In genomic region chr20:57524511-57525176, GRCh38 we compare ENCODE assay signal across 20 cellular contexts. TPM values are rescaled to one million over a fixed set of nuclear protein-coding genes. Genes with fewer than 3 reads are reported as not detected.
A peak's percentile ranks its signal among the peaks of the same experiment; 100 is the strongest.
DNase-seq lines count a peak whose midpoint lies in the region; ATAC-seq and TF ChIP-seq lines count a peak whose summit lies in the region.
"Had no signal": no experiment of that assay in that cellular context is flagged by ENCODE, and none has a peak within 500 bp of the region (broad histone marks: within the 10 kb centered on the region; RNA-seq: fewer than 3 reads in every experiment).

Gene CTCFL (minus strand): TSS chr20:57525140. CDS start chr20:57524205, 935 bp downstream.

- H3K36me3 ChIP-seq in HEK293 (ENCODE audit: control insufficient read depth in 2 of 2, insufficient read depth in 1 of 2, low read length in 2 of 2) (no peaks in the 10 kb centered on the region), SK-N-MC (ENCODE audit: insufficient read depth, low read length) (no peaks in the 10 kb centered on the region), testis (ENCODE audit: low read depth, missing control alignments) (no peaks in the 10 kb centered on the region)
- H3K36me3 ChIP-seq: BLaER1 had no signal

- CTCF ChIA-PET in HEK293 (lab: Yijun Ruan, JAX), result no interaction called here

- peak within 1 kb of the TSS; percentile 32 for H3K9ac ChIP-seq in SK-N-MC (ENCODE audit: insufficient read length)
- H3K9ac ChIP-seq: BLaER1, KMS-11 had no signal

- no peak within 1 kb of the TSS for H3K27ac ChIP-seq in HEK293 (ENCODE audit: extremely low read depth, low read depth, low read length)
- peak within 1 kb of the TSS; percentile 88 for H3K27ac ChIP-seq in SK-N-MC
- no peak within 1 kb of the TSS for H3K27ac ChIP-seq in testis
- H3K27ac ChIP-seq: BLaER1, KMS-11 had no signal

- H3K9me3 ChIP-seq in HEK293 (ENCODE audit: control insufficient read depth, insufficient read depth, low read depth, low read length), result no peaks in the 10 kb centered on the region
- H3K9me3 ChIP-seq in SK-N-MC (ENCODE audit: low read depth, low read length), result no peaks in the 10 kb centered on the region
- H3K9me3 ChIP-seq in testis, result no peaks in the 10 kb centered on the region
- H3K9me3 ChIP-seq: BLaER1, Caco-2 had no signal

- WGBS in testis, 2 donors, result 69% methylated on average over 30 of the region's 43 CpGs; no CpG with 5 or more reads in 1 of the 2 donors

- intact Hi-C loops in testis (cut with DNase I; ENCODE audit: low total_unique reads), result no loop called here

- ATAC-seq in HG03135 (IDR thresholded peaks at IDR 0.05; ENCODE audit: unreplicated experiment) (no peak), HG03196 (IDR thresholded peaks at IDR 0.05; ENCODE audit: unreplicated experiment) (no peak)

- no peaks in the 10 kb centered on the region for H3K27me3 ChIP-seq in testis
- H3K27me3 ChIP-seq: BLaER1 had no signal

- no peaks in the 10 kb centered on the region for H3K4me1 ChIP-seq in HEK293 (ENCODE audit: control insufficient read depth, insufficient read depth, low read length)
- peaks cover 4% of the 10 kb centered on the region for H3K4me1 ChIP-seq in testis
- H3K4me1 ChIP-seq: Caco-2 had no signal

- TF ChIP-seq POLR2A in testis (IDR thresholded peaks at IDR 0.05), result no peak

- POLR2A ChIA-PET in HEK293 (lab: Yijun Ruan, JAX), result no interaction called here

- TF ChIP-seq CTCF in HEK293 (tag by site-specific recombination; IDR thresholded peaks at IDR 0.05), result no peak
- TF ChIP-seq CTCF in testis (IDR thresholded peaks at IDR 0.05), result no peak

- H3K4me3 ChIP-seq in HEK293 (ENCODE audit: low read depth, low read length) (no peak within 1 kb of the TSS), SK-N-MC (peak within 1 kb of the TSS; percentile 21; the same call in 1 of the 2 replicates), testis (peak within 1 kb of the TSS; percentile 34 to 52)
- H3K4me3 ChIP-seq: BLaER1 had no signal

- DNase-seq in SK-N-MC (ENCODE audit: low read depth, low spot score), result no peak
- peak; percentile 49 for DNase-seq in iPS-NIHi11 (ENCODE audit: low spot score)
- DNase-seq in testis, result peak; percentile 49
- no peak for DNase-seq in retina
- DNase-seq: Caco-2; CD4-positive, alpha-beta T cell; DMS 273 treated with DMSO at 0.1 percent for 48 hours; DND-41; HFFc6; NCI-H1105; NCI-H2081; NCI-H2171; NCI-H524 treated with DMSO at 0.1 percent for 48 hours; SHP77 had no signal

TF ChIP-seq in HEK293, 187 proteins besides CTCF, POLR2A, EP300 and RAD21:
- 0 out of 2 replicates have a peak, but pooled peaks have one; percentile 11 for TF ChIP-seq ZFHX2 (tag by site-specific recombination; conservative IDR thresholded peaks at IDR 0.05)
- TF ChIP-seq ZNF433 (tag by site-specific recombination; IDR thresholded peaks at IDR 0.05; ENCODE audit: low read depth), result no peak

RNA-seq across cellular contexts. Expression of gene CTCFL, which starts in this region (rescaled TPM):
- 10 to 100 TPM; 24.8 to 33.9 TPM for total RNA-seq in testis
- polyA plus RNA-seq in testis (ENCODE audit: insufficient read depth, low read depth, low replicate concordance), result 19.8 TPM
- total RNA-seq: Caco-2; CD4-positive, alpha-beta T cell; HFFc6; RPMI7951 had no signal

Comparison
In these comparisons a context has a peak if more than half of its experiments do, and no peak if none do; other contexts are left out.
1. DNase-seq: peak in iPS-NIHi11 (single experiment) and testis (single experiment); none in SK-N-MC (single experiment) and retina (single experiment).